8 cellular contexts compared by ENCODE assay signal in the genomic region with DNA sequence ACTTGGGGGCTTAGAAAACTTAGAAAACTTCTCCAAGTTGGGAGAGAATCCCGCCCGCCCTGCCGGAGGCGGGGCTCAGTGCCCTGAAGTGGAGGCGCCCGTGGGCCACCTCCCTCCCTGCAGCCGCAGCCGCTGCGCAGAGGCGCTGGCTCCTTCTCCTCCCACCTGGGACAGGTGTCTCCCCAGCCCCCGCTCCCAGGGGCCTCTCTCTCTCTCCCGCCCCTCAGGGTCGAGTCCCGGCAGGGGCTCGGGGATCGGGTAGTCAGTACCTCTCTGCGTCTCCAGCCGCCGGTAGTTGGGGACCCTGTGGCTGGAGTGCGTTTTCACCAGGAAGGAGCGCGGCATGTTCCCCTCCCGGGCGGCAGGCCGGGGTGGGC. TPM values are rescaled to one million over a fixed set of nuclear protein-coding genes. Genes with fewer than 3 reads are reported as not detected.
DNase-seq lines count a peak whose midpoint lies in the region; ATAC-seq and TF ChIP-seq lines count a peak whose summit lies in the region.

No MANE protein-coding gene starts in this region.

- TF ChIP-seq CTCF in epithelial cell of esophagus (IDR thresholded peaks at IDR 0.05; ENCODE audit: insufficient read depth, low read depth, low read length, missing control alignments) = no peak

- H3K4ac ChIP-seq in neuronal stem cell (ENCODE audit: low read length) = no peak overlapping the region

- no peak overlapping the region for H4K8ac ChIP-seq in neuronal stem cell (ENCODE audit: low read depth, low read length)

- peak overlapping the region; percentile 67 for H2BK15ac ChIP-seq in neuronal stem cell (ENCODE audit: low read length)

- H3K14ac ChIP-seq in neuronal stem cell (ENCODE audit: low read length) = no peak overlapping the region

- peak overlapping the region; percentile 87 for H3K4me3 Mint-ChIP-seq in T-helper 17 cell

- no peak overlapping the region for H2AK5ac ChIP-seq in neuronal stem cell (ENCODE audit: low read depth, low read length)

- ATAC-seq in HG03045 (IDR thresholded peaks at IDR 0.05; ENCODE audit: unreplicated experiment) (peak; percentile 14), T-helper 17 cell (peak; percentile 62)

- peaks cover 8 to 69% (median 35%) of the 10 kb centered on the region in 3 experiments for H3K27me3 ChIP-seq in neuronal stem cell (ENCODE audit: control insufficient read depth in 3 of 3, insufficient read depth in 3 of 3, low read depth in 1 of 3, low read length in 3 of 3)

- no peaks in the 10 kb centered on the region for H3K36me3 ChIP-seq in neuronal stem cell (replicated peaks in 1 of 2; ENCODE audit: control insufficient read depth in 2 of 2, insufficient read depth in 2 of 2, low read length in 2 of 2)

- DNase-seq in NCI-H1105 treated with DMSO at 0.1 percent for 48 hours (lab: John Stamatoyannopoulos, UW) = peak; percentile 45
- no peak for DNase-seq in NCI-H1105 (lab: John Stamatoyannopoulos, UW)
- peak in 2 of 3 donors; percentile 53 to 57 for DNase-seq in T-helper 17 cell
- DNase-seq in epithelial cell of esophagus (ENCODE audit: low read depth) = peak; percentile 36
- DNase-seq in neuronal stem cell (ENCODE audit: low spot score) = no peak
- no peak for DNase-seq in NCI-H226
- no peak for DNase-seq in mesenteric fat pad (ENCODE audit: low spot score)

- H3K27ac ChIP-seq in neuronal stem cell (replicated peaks; ENCODE audit: low read length) = no peak overlapping the region

- peak overlapping the region; percentile 89 for H3K23ac ChIP-seq in neuronal stem cell (ENCODE audit: low read depth, low read length, poor library complexity)

- no CpG with 5 or more reads among the region's 25 CpGs for WGBS in neuronal stem cell (ENCODE audit: extremely low coverage in 2 of 2, insufficient read length in 2 of 2, insufficient replicate concordance in 1 of 2), 2 donors

- H3K4me1 Mint-ChIP-seq in T-helper 17 cell = peaks cover 37% of the 10 kb centered on the region

- peak overlapping the region; percentile 11 for H3K27ac Mint-ChIP-seq in T-helper 17 cell

- no peak overlapping the region for H2BK5ac ChIP-seq in neuronal stem cell (ENCODE audit: low read length)

- peaks cover 4% of the 10 kb centered on the region for H3K79me1 ChIP-seq in neuronal stem cell (ENCODE audit: low read depth, low read length)

- H2AFZ ChIP-seq in neuronal stem cell (ENCODE audit: low read length) = peak overlapping the region; percentile 90

- H3K36me3 Mint-ChIP-seq in T-helper 17 cell (ENCODE audit: low read depth) = no peaks in the 10 kb centered on the region

- H3K18ac ChIP-seq in neuronal stem cell (ENCODE audit: low read length) = peak overlapping the region; percentile 91

- no peak overlapping the region for H4K91ac ChIP-seq in neuronal stem cell (ENCODE audit: low read depth, low read length, poor library complexity)

- peak overlapping the region; percentile 72 for H3K4me2 ChIP-seq in neuronal stem cell (ENCODE audit: insufficient read depth, low read length, poor library complexity, severe bottlenecking)

- peak overlapping the region; percentile 21 for H3K9ac ChIP-seq in neuronal stem cell (ENCODE audit: low read depth, low read length, poor library complexity)

- H2BK12ac ChIP-seq in neuronal stem cell (ENCODE audit: low read length) = peak overlapping the region; percentile 22

- no peaks in the 10 kb centered on the region for H3K9me3 ChIP-seq in T-helper 17 cell (ENCODE audit: control insufficient read depth, low read length, poor library complexity, severe bottlenecking)
- H3K9me3 ChIP-seq in neuronal stem cell (replicated peaks in 1 of 2; ENCODE audit: control insufficient read depth in 2 of 2, insufficient read depth in 1 of 2, low read depth in 1 of 2, low read length in 2 of 2) = no peaks in the 10 kb centered on the region

- H3K27me3 Mint-ChIP-seq in T-helper 17 cell = no peaks in the 10 kb centered on the region

- no peak overlapping the region for H2BK120ac ChIP-seq in neuronal stem cell (ENCODE audit: low read depth, low read length)

- H3K4me3 ChIP-seq in epithelial cell of esophagus (ENCODE audit: low read length) (peak overlapping the region; percentile 46), neuronal stem cell (ENCODE audit: low read length in 2 of 2) (peak overlapping the region; percentile 34 to 77)

- peaks cover 14 to 21% of the 10 kb centered on the region in 2 donors for H3K4me1 ChIP-seq in neuronal stem cell (ENCODE audit: control insufficient read depth in 2 of 2, insufficient read depth in 1 of 2, low read depth in 1 of 2, low read length in 2 of 2)

RNA-seq across cellular contexts. Expression of a gene that starts 0.3 kb away (rescaled TPM):
- 10 to 100 TPM in 1 of 2 donors, 1 to 10 TPM in 1; 7.7 to 10.2 TPM for total RNA-seq in T-helper 17 cell
- polyA plus RNA-seq in neuronal stem cell (2013, experiment 1 of 2) = 0.50 TPM
- 0.32 TPM for polyA plus RNA-seq in neuronal stem cell (2013, experiment 2 of 2)
- 1.2 TPM for total RNA-seq in mesenteric fat pad

RNA-seq across cellular contexts. Expression of a gene that starts 20.2 kb away (rescaled TPM):
- total RNA-seq in T-helper 17 cell (100 to 1,000 TPM; 235 to 398 TPM), mesenteric fat pad (22.5 TPM)
- polyA plus RNA-seq in neuronal stem cell (2013, experiment 1 of 2) = 20.4 TPM
- polyA plus RNA-seq in neuronal stem cell (2013, experiment 2 of 2) = 19.1 TPM

RNA-seq across cellular contexts. Expression of a gene that starts 20.3 kb away (rescaled TPM):
- 10 to 100 TPM; 22.4 to 33.6 TPM for total RNA-seq in T-helper 17 cell
- polyA plus RNA-seq in neuronal stem cell (2013, experiment 1 of 2) = 25.8 TPM
- 28.0 TPM for polyA plus RNA-seq in neuronal stem cell (2013, experiment 2 of 2)
- 20.3 TPM for total RNA-seq in mesenteric fat pad

RNA-seq across cellular contexts. Expression of a gene that starts 23.2 kb away (rescaled TPM):
- total RNA-seq in T-helper 17 cell (10 to 100 TPM; 40.4 to 72.8 TPM), mesenteric fat pad (22.9 TPM)
- 50.0 TPM for polyA plus RNA-seq in neuronal stem cell (2013, experiment 1 of 2)
- 51.3 TPM for polyA plus RNA-seq in neuronal stem cell (2013, experiment 2 of 2)

RNA-seq across cellular contexts. Expression of a gene that starts 35.2 kb away (rescaled TPM):
- total RNA-seq in T-helper 17 cell (100 to 1,000 TPM; 346 to 383 TPM), mesenteric fat pad (183 TPM)
- polyA plus RNA-seq in neuronal stem cell (2013, experiment 1 of 2) = 74.4 TPM
- 71.9 TPM for polyA plus RNA-seq in neuronal stem cell (2013, experiment 2 of 2)

Comparison
In these comparisons a context has a peak if more than half of its experiments do, and no peak if none do; other contexts are left out.
1. DNase-seq: peak in NCI-H1105 treated with DMSO at 0.1 percent for 48 hours (single experiment), T-helper 17 cell (2 of 3) and epithelial cell of esophagus (single experiment); none in NCI-H1105 (single experiment), neuronal stem cell (single experiment), NCI-H226 (single experiment) and mesenteric fat pad (single experiment).
2. RNA of a gene that starts 20.2 kb away (total RNA-seq): 235 to 398 TPM in T-helper 17 cell; 22.5 TPM in mesenteric fat pad (single experiment); every median in the first group is over 10 times any median in the second.